Comparison of ENCODE assay signal across 36 cellular contexts in the genomic region with DNA sequence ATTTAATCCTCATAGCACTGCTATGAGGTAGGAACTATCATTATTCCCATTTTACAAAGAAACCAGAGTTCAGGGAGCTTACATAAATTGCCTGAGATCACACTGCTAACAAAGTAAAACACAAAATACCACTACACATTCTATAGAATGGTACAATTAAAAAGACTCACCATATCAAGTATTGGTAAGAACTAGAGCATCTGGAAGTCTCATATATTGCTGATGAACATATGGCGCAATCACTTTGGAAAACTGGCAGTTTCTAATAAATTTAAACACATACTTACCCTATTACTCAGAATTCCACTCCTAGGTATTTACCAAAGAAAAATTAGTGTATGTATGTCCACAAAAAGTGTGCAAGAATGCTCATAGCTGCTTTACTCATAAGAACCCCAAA.
"Had no signal": no experiment of that assay in that cellular context is flagged by ENCODE, and none has a peak within 500 bp of the region (broad histone marks: within the 10 kb centered on the region; RNA-seq: fewer than 3 reads in every experiment).

No MANE protein-coding gene starts in this region.

- ATAC-seq: activated CD8-positive, alpha-beta T cell treated with anti-CD3 and anti-CD28 coated beads for 36 hours; activated naive CD8-positive, alpha-beta T cell treated with anti-CD3 and anti-CD28 coated beads, Interleukin-2, amount 50 U/mL, for 24 hours; activated T-cell treated with anti-CD3 and anti-CD28 coated beads, Interleukin-2, amount 50 U/mL, for 4 hours; activated T-cell treated with anti-CD3 and anti-CD28 coated beads, Interleukin-2, amount 50 U/mL, for 72 hours; activated T-helper 17 cell treated with anti-CD3 and anti-CD28 coated beads, Interleukin-2, amount 50 U/mL, for 72 hours; body of pancreas had no signal

- H3K4me3 ChIP-seq: body of pancreas, breast epithelium had no signal

- H3K27ac ChIP-seq: body of pancreas, brain microvascular endothelial cell, breast epithelium, VCaP had no signal

- H3K4me1 Mint-ChIP-seq: activated B cell treated with CpG ODN at 0.5 μM for 24 hours; activated CD4-positive, alpha-beta T cell treated with anti-CD3 and anti-CD28 coated beads, Interleukin-2, amount 10 ng/mL, durations not matched to agents 24 days and 14 days; activated naive CD4-positive, alpha-beta T cell treated with anti-CD3 and anti-CD28 coated beads, Interleukin-2, amount 50 U/mL, for 24 hours; activated naive CD8-positive, alpha-beta T cell treated with anti-CD3 and anti-CD28 coated beads, Interleukin-2, amount 10 ng/mL, durations not matched to agents 7 days and 5 days; activated naive CD8-positive, alpha-beta T cell treated with anti-CD3 and anti-CD28 coated beads, Interleukin-2, amount 50 U/mL, for 24 hours; activated T-helper 17 cell treated with anti-CD3 and anti-CD28 coated beads, Interleukin-2, amount 50 U/mL, for 72 hours had no signal

- DNase-seq: activated B cell treated with CpG ODN at 0.5 μM for 24 hours; activated CD4-positive, alpha-beta memory T cell treated with anti-CD3 and anti-CD28 coated beads for 36 hours; activated CD4-positive, alpha-beta T cell treated with anti-CD3 and anti-CD28 coated beads for 4 hours; activated CD4-positive, alpha-beta T cell treated with anti-CD3 and anti-CD28 coated beads, Interleukin-2, amount 10 ng/mL, durations not matched to agents 24 days and 14 days; activated CD4-positive, alpha-beta T cell treated with anti-CD3 and anti-CD28 coated beads, Interleukin-2, amount 50 U/mL, for 1 hour; activated CD4-positive, alpha-beta T cell treated with anti-CD3 and anti-CD28 coated beads, Interleukin-2, amount 50 U/mL, for 4 hours; activated CD4-positive, CD25-positive, alpha-beta regulatory T cell treated with anti-CD3 and anti-CD28 coated beads, Interleukin-2, amount 50 U/mL, for 72 hours; activated CD8-positive, alpha-beta memory T cell treated with anti-CD3 and anti-CD28 coated beads, Interleukin-2, amount 50 U/mL, for 4 hours; activated CD8-positive, alpha-beta T cell treated with anti-CD3 and anti-CD28 coated beads for 36 hours; activated effector memory CD4-positive, alpha-beta T cell treated with anti-CD3 and anti-CD28 coated beads, Interleukin-2, amount 50 U/mL, for 16 hours; activated gamma-delta T cell treated with Interleukin-2 at 50 U/mL for 16 hours; activated naive CD4-positive, alpha-beta T cell; activated naive CD4-positive, alpha-beta T cell treated with anti-CD3 and anti-CD28 coated beads for 36 hours; activated naive CD8-positive, alpha-beta T cell treated with anti-CD3 and anti-CD28 coated beads, Interleukin-2, amount 10 ng/mL, durations not matched to agents 7 days and 5 days; activated naive CD8-positive, alpha-beta T cell treated with anti-CD3 and anti-CD28 coated beads, Interleukin-2, amount 50 U/mL, for 24 hours; activated T-cell treated with anti-CD3 and anti-CD28 coated beads for 4 hours; activated T-cell treated with anti-CD3 and anti-CD28 coated beads, Interleukin-2, amount 50 U/mL, for 1 hour; activated T-cell treated with anti-CD3 and anti-CD28 coated beads, Interleukin-2, amount 50 U/mL, for 4 hours; activated T-cell treated with anti-CD3 and anti-CD28 coated beads, Interleukin-2, amount 50 U/mL, for 72 hours; aorta; body of pancreas; brain microvascular endothelial cell; central memory CD4-positive, alpha-beta T cell; T-helper 1 cell; T-helper 2 cell; T-helper 9 cell had no signal

- H3K36me3 ChIP-seq: brain microvascular endothelial cell, breast epithelium had no signal

- FAIRE-seq: astrocyte, TTC549 had no signal

- H3K27me3 ChIP-seq: body of pancreas, brain microvascular endothelial cell, breast epithelium had no signal

- H3K4me3 Mint-ChIP-seq: activated B cell treated with CpG ODN at 0.5 μM for 24 hours; activated CD4-positive, alpha-beta memory T cell treated with anti-CD3 and anti-CD28 coated beads for 36 hours; activated CD4-positive, alpha-beta T cell treated with anti-CD3 and anti-CD28 coated beads, Interleukin-2, amount 10 ng/mL, durations not matched to agents 24 days and 14 days; activated CD8-positive, alpha-beta T cell treated with anti-CD3 and anti-CD28 coated beads for 36 hours; activated naive CD4-positive, alpha-beta T cell treated with anti-CD3 and anti-CD28 coated beads for 36 hours; activated naive CD4-positive, alpha-beta T cell treated with anti-CD3 and anti-CD28 coated beads, Interleukin-2, amount 50 U/mL, for 24 hours; activated naive CD8-positive, alpha-beta T cell; activated naive CD8-positive, alpha-beta T cell treated with anti-CD3 and anti-CD28 coated beads, Interleukin-2, amount 10 ng/mL, durations not matched to agents 7 days and 5 days; activated naive CD8-positive, alpha-beta T cell treated with anti-CD3 and anti-CD28 coated beads, Interleukin-2, amount 50 U/mL, for 24 hours; activated T-cell treated with anti-CD3 and anti-CD28 coated beads, Interleukin-2, amount 50 U/mL, for 4 hours; activated T-cell treated with anti-CD3 and anti-CD28 coated beads, Interleukin-2, amount 50 U/mL, for 72 hours; activated T-helper 1 cell treated with anti-CD3 and anti-CD28 coated beads, Interleukin-12 subunit alpha, Interleukin-12 subunit beta, Interleukin-2, Interleukin-4 antibody, amounts not matched to agents 30 ng/mL and 10 ng/mL and 1 ng/mL, durations not matched to agents 14 hours and 24 hours and 36 hours; activated T-helper 17 cell treated with anti-CD3 and anti-CD28 coated beads, Interleukin-2, amount 50 U/mL, for 72 hours; T-helper 1 cell treated with Interleukin-12 subunit alpha and Interleukin-12 subunit beta and Interleukin-4 antibody, amounts not matched to agents 30 μg/mL and 1 μg/mL, for 36 hours; T-helper 2 cell treated with Interferon-gamma antibody and Interleukin-4, amounts not matched to agents 5 μg/mL and 100 μg/mL, for 36 hours had no signal

- H3K27ac Mint-ChIP-seq: activated B cell treated with CpG ODN at 0.5 μM for 24 hours; activated CD4-positive, alpha-beta memory T cell treated with anti-CD3 and anti-CD28 coated beads for 36 hours; activated CD4-positive, alpha-beta T cell treated with anti-CD3 and anti-CD28 coated beads, Interleukin-2, amount 10 ng/mL, durations not matched to agents 24 days and 14 days; activated CD8-positive, alpha-beta T cell treated with anti-CD3 and anti-CD28 coated beads for 36 hours; activated naive CD4-positive, alpha-beta T cell treated with anti-CD3 and anti-CD28 coated beads for 36 hours; activated naive CD4-positive, alpha-beta T cell treated with anti-CD3 and anti-CD28 coated beads, Interleukin-2, amount 50 U/mL, for 24 hours; activated naive CD8-positive, alpha-beta T cell; activated naive CD8-positive, alpha-beta T cell treated with anti-CD3 and anti-CD28 coated beads, Interleukin-2, amount 10 ng/mL, durations not matched to agents 7 days and 5 days; activated naive CD8-positive, alpha-beta T cell treated with anti-CD3 and anti-CD28 coated beads, Interleukin-2, amount 50 U/mL, for 24 hours; activated T-cell treated with anti-CD3 and anti-CD28 coated beads, Interleukin-2, amount 50 U/mL, for 72 hours; activated T-helper 1 cell treated with anti-CD3 and anti-CD28 coated beads, Interleukin-12 subunit alpha, Interleukin-12 subunit beta, Interleukin-2, Interleukin-4 antibody, amounts not matched to agents 30 ng/mL and 10 ng/mL and 1 ng/mL, durations not matched to agents 14 hours and 24 hours and 36 hours; activated T-helper 17 cell treated with anti-CD3 and anti-CD28 coated beads, Interleukin-2, amount 50 U/mL, for 72 hours; T-helper 1 cell treated with Interleukin-12 subunit alpha and Interleukin-12 subunit beta and Interleukin-4 antibody, amounts not matched to agents 30 μg/mL and 1 μg/mL, for 36 hours; T-helper 2 cell treated with Interferon-gamma antibody and Interleukin-4, amounts not matched to agents 5 μg/mL and 100 μg/mL, for 36 hours had no signal

- H3K4me1 ChIP-seq: body of pancreas, breast epithelium had no signal

- H3K36me3 Mint-ChIP-seq: activated naive CD8-positive, alpha-beta T cell had no signal
